In genomic region chr15:94305133-94305532, GRCh38 we compare ENCODE assay signal across 12 cellular contexts.
DNase-seq lines count a peak whose midpoint lies in the region; ATAC-seq and TF ChIP-seq lines count a peak whose summit lies in the region.
"Had no signal": no experiment of that assay in that cellular context is flagged by ENCODE, and none has a peak within 500 bp of the region (broad histone marks: within the 10 kb centered on the region; RNA-seq: fewer than 3 reads in every experiment).

No MANE protein-coding gene starts in this region.

- peaks cover 24% of the 10 kb centered on the region for H3K4me1 ChIP-seq in CD8-positive, alpha-beta T cell (ENCODE audit: insufficient read depth, low read length)
- no peaks in the 10 kb centered on the region for H3K4me1 ChIP-seq in ovary (ENCODE audit: insufficient read depth)
- H3K4me1 ChIP-seq in right atrium auricular region = no peaks in the 10 kb centered on the region

- TF ChIP-seq POLR2A in ovary (IDR thresholded peaks at IDR 0.05) = no peak

- no peak for TF ChIP-seq EP300 in ovary (IDR thresholded peaks at IDR 0.05)

- H3K27me3 Mint-ChIP-seq in CD8-positive, alpha-beta T cell (ENCODE audit: low read depth) = no peaks in the 10 kb centered on the region
- H3K27me3 Mint-ChIP-seq in activated CD4-positive, alpha-beta memory T cell treated with anti-CD3 and anti-CD28 coated beads, Interleukin-2, amount 10 ng/mL, durations not matched to agents 7 days and 5 days = no peaks in the 10 kb centered on the region
- H3K27me3 Mint-ChIP-seq: dendritic cell treated with granulocyte-macrophage colony-stimulating factor and Interleukin-4, amounts not matched to agents 40 ng/mL and 50 ng/mL, for 4 days had no signal

- H3K4me3 Mint-ChIP-seq in CD8-positive, alpha-beta T cell = no peak overlapping the region
- no peak overlapping the region for H3K4me3 Mint-ChIP-seq in activated CD4-positive, alpha-beta memory T cell treated with anti-CD3 and anti-CD28 coated beads, Interleukin-2, amount 10 ng/mL, durations not matched to agents 7 days and 5 days
- H3K4me3 Mint-ChIP-seq: dendritic cell treated with granulocyte-macrophage colony-stimulating factor and Interleukin-4, amounts not matched to agents 40 ng/mL and 50 ng/mL, for 4 days had no signal

- WGBS in ovary, 3 donors = 95 to 96% (median 96%) methylated on average over 4 of the region's 4 CpGs

- no peak for TF ChIP-seq CTCF in CD8-positive, alpha-beta T cell (IDR thresholded peaks at IDR 0.05)
- TF ChIP-seq CTCF in ovary (IDR thresholded peaks at IDR 0.05) (no peak), right atrium auricular region (IDR thresholded peaks at IDR 0.05) (no peak)

- POLR2A ChIA-PET in CD8-positive, alpha-beta T cell (lab: Charles Lee) = interaction anchor here (1.1 to 1.3 kb wide), 2 partner anchors 11 to 76 kb away, joined by 4 to 6 read pairs; no protein-coding TSS in a partner anchor
- POLR2A ChIA-PET in activated CD4-positive, alpha-beta memory T cell treated with anti-CD3 and anti-CD28 coated beads, Interleukin-2, amount 10 ng/mL, durations not matched to agents 7 days and 5 days (lab: Charles Lee) = interaction anchor here (1.6 to 4.7 kb wide), 5 partner anchors 9 to 75 kb away, joined by 6 to 29 read pairs (median 14); no protein-coding TSS in a partner anchor

- no peak overlapping the region for H3K4me3 ChIP-seq in CD8-positive, alpha-beta T cell (ENCODE audit: low read depth, low read length)
- H3K4me3 ChIP-seq in ovary (no peak overlapping the region), right atrium auricular region (no peak overlapping the region)
- H3K4me3 ChIP-seq: heart right ventricle had no signal

- CTCF ChIA-PET in CD8-positive, alpha-beta T cell (lab: Charles Lee) = interaction anchor here (1.2 to 4.8 kb wide), 2 partner anchors 19 to 141 kb away, joined by 9 to 23 read pairs; no protein-coding TSS in a partner anchor
- CTCF ChIA-PET in activated CD4-positive, alpha-beta memory T cell treated with anti-CD3 and anti-CD28 coated beads, Interleukin-2, amount 10 ng/mL, durations not matched to agents 7 days and 5 days (lab: Charles Lee) = interaction anchor here (1.3 to 3.6 kb wide), 6 partner anchors 18 to 141 kb away, joined by 3 to 26 read pairs (median 12); partner anchors contain the start of gene MCTP2

- no peaks in the 10 kb centered on the region for H3K36me3 ChIP-seq in CD8-positive, alpha-beta T cell (ENCODE audit: insufficient read depth, low read length)
- H3K36me3 ChIP-seq in ovary (no peaks in the 10 kb centered on the region), right atrium auricular region (no peaks in the 10 kb centered on the region)
- H3K36me3 ChIP-seq: heart right ventricle had no signal

- H3K4me1 Mint-ChIP-seq in CD8-positive, alpha-beta T cell (ENCODE audit: low read depth) = peaks cover 39% of the 10 kb centered on the region
- peaks cover 65% of the 10 kb centered on the region for H3K4me1 Mint-ChIP-seq in activated CD4-positive, alpha-beta memory T cell treated with anti-CD3 and anti-CD28 coated beads, Interleukin-2, amount 10 ng/mL, durations not matched to agents 7 days and 5 days

- H3K27ac ChIP-seq in CD8-positive, alpha-beta T cell (ENCODE audit: low read depth, low read length) = no peak overlapping the region
- no peak overlapping the region for H3K27ac ChIP-seq in ovary
- no peak overlapping the region for H3K27ac ChIP-seq in right atrium auricular region
- H3K27ac ChIP-seq: KMS-11 had no signal

- H3K27me3 ChIP-seq in CD8-positive, alpha-beta T cell (ENCODE audit: insufficient read depth, low read length) = no peaks in the 10 kb centered on the region
- H3K27me3 ChIP-seq in ovary (no peaks in the 10 kb centered on the region), right atrium auricular region (no peaks in the 10 kb centered on the region)

- peaks cover 45% of the 10 kb centered on the region for H3K36me3 Mint-ChIP-seq in CD8-positive, alpha-beta T cell
- H3K36me3 Mint-ChIP-seq in activated CD4-positive, alpha-beta memory T cell treated with anti-CD3 and anti-CD28 coated beads, Interleukin-2, amount 10 ng/mL, durations not matched to agents 7 days and 5 days (ENCODE audit: low read depth) = peaks cover 93% of the 10 kb centered on the region

- intact Hi-C loops in CD8-positive, alpha-beta T cell (cut with DNase I, micrococcal nuclease) = loop anchor here (5.0 kb wide), 2 partner anchors 33 to 73 kb away; partner anchors contain the start of gene MCTP2 (in 2 of the 2)
- intact Hi-C loops in ovary (cut with DNase I) = no loop called here
- intact Hi-C loops in Right ventricle myocardium inferior (cut with DNase I) = no loop called here

- ATAC-seq in CD8-positive, alpha-beta T cell = peak; percentile 54
- ATAC-seq in GM19043 (IDR thresholded peaks at IDR 0.05; ENCODE audit: low read depth, unreplicated experiment) (peak; percentile 45), HG03097 (IDR thresholded peaks at IDR 0.05; ENCODE audit: low FRiP score, unreplicated experiment) (peak; percentile 67), Right ventricle myocardium inferior (no peak)
- ATAC-seq: heart right ventricle had no signal

- DNase-seq in CD8-positive, alpha-beta T cell = peak in 4 of 7 experiments; percentile 11 to 54 (median 36)
- DNase-seq in activated CD4-positive, alpha-beta memory T cell treated with anti-CD3 and anti-CD28 coated beads, Interleukin-2, amount 10 ng/mL, durations not matched to agents 7 days and 5 days = peak; percentile 65
- DNase-seq in occipital lobe (lab: John Stamatoyannopoulos, UW) = no peak
- DNase-seq in ovary = no peak
- no peak for DNase-seq in Right ventricle myocardium inferior (ENCODE audit: missing footprints)
- no peak for DNase-seq in right atrium auricular region (ENCODE audit: low spot score)
- DNase-seq: COR-L47, heart right ventricle had no signal

- H3K27ac Mint-ChIP-seq in CD8-positive, alpha-beta T cell = peak overlapping the region; percentile 49
- H3K27ac Mint-ChIP-seq in activated CD4-positive, alpha-beta memory T cell treated with anti-CD3 and anti-CD28 coated beads, Interleukin-2, amount 10 ng/mL, durations not matched to agents 7 days and 5 days = peak overlapping the region; percentile 83
- H3K27ac Mint-ChIP-seq: dendritic cell treated with granulocyte-macrophage colony-stimulating factor and Interleukin-4, amounts not matched to agents 40 ng/mL and 50 ng/mL, for 4 days had no signal

- H3K9me3 ChIP-seq in CD8-positive, alpha-beta T cell (ENCODE audit: low read length) = no peaks in the 10 kb centered on the region
- no peaks in the 10 kb centered on the region for H3K9me3 ChIP-seq in ovary
- H3K9me3 ChIP-seq in right atrium auricular region = no peaks in the 10 kb centered on the region
- H3K9me3 ChIP-seq: heart right ventricle had no signal

- H3K9me3 Mint-ChIP-seq in CD8-positive, alpha-beta T cell = peaks cover 3% of the 10 kb centered on the region
- peaks cover 25% of the 10 kb centered on the region for H3K9me3 Mint-ChIP-seq in activated CD4-positive, alpha-beta memory T cell treated with anti-CD3 and anti-CD28 coated beads, Interleukin-2, amount 10 ng/mL, durations not matched to agents 7 days and 5 days

Comparison
In these comparisons a context has a peak if more than half of its experiments do, and no peak if none do; other contexts are left out.
1. DNase-seq: peak in CD8-positive, alpha-beta T cell (4 of 7) and activated CD4-positive, alpha-beta memory T cell treated with anti-CD3 and anti-CD28 coated beads, Interleukin-2, amount 10 ng/mL, durations not matched to agents 7 days and 5 days (single experiment); none in occipital lobe (single experiment), ovary (0 of 5), Right ventricle myocardium inferior (single experiment) and right atrium auricular region (single experiment).
2. intact Hi-C loops: an anchor here in CD8-positive, alpha-beta T cell (5.0 kb wide); none called in ovary and Right ventricle myocardium inferior.